Comparison of ENCODE assay signal across 16 cellular contexts in genomic region chr12:27105746-27106536, GRCh38. TPM values are rescaled to one million over a fixed set of nuclear protein-coding genes. Genes with fewer than 3 reads are reported as not detected.
DNase-seq lines count a peak whose midpoint lies in the region; ATAC-seq, FAIRE-seq and TF ChIP-seq lines count a peak whose summit lies in the region.
"Had no signal": no experiment of that assay in that cellular context is flagged by ENCODE, and none has a peak within 500 bp of the region (broad histone marks: within the 10 kb centered on the region; RNA-seq: fewer than 3 reads in every experiment).

No MANE protein-coding gene starts in this region.

- H3K27me3 ChIP-seq in HepG2 (ENCODE audit: control insufficient read depth in 1 of 2, insufficient read depth in 2 of 2, low read length in 2 of 2) (peaks cover 0 to 3% of the 10 kb centered on the region in 2 experiments; a peak in 1 of 5 replicates), right lobe of liver (no peaks in the 10 kb centered on the region), brain microvascular endothelial cell (replicated peaks) (no peaks in the 10 kb centered on the region), mesenchymal stem cell (ENCODE audit: control insufficient read depth in 1 of 2, insufficient read depth in 1 of 2, low read length in 2 of 2) (no peaks in the 10 kb centered on the region)
- H3K27me3 ChIP-seq: BLaER1 treated with 17β-estradiol and CSF1 and Interleukin-3, amounts not matched to agents 10 nM and 100 nM had no signal

- 13% methylated on average over 7 of the region's 7 CpGs for WGBS in HepG2 (ENCODE audit: low lambda C conversion rate)
- 80% methylated on average over 6 of the region's 7 CpGs for WGBS in right lobe of liver (ENCODE audit: insufficient coverage, low coverage, low lambda C conversion rate, missing lambda C conversion rate)
- 86% methylated on average over 5 of the region's 7 CpGs for WGBS in mesenchymal stem cell

- FAIRE-seq in HepG2 (lab: Jason Lieb, UNC) = peak; percentile 21
- no peak for FAIRE-seq in D721Med (lab: Jason Lieb, UNC)

- H3K36me3 ChIP-seq in HepG2 (replicated peaks in 1 of 2; ENCODE audit: control insufficient read depth in 1 of 2, insufficient read depth in 2 of 2, low read length in 2 of 2) (no peaks in the 10 kb centered on the region), right lobe of liver (no peaks in the 10 kb centered on the region), brain microvascular endothelial cell (replicated peaks) (no peaks in the 10 kb centered on the region), mesenchymal stem cell (ENCODE audit: control insufficient read depth in 1 of 2, insufficient read depth in 2 of 2, low read depth in 1 of 2, low read length in 2 of 2) (no peaks in the 10 kb centered on the region)
- H3K36me3 ChIP-seq: BLaER1 treated with 17β-estradiol and CSF1 and Interleukin-3, amounts not matched to agents 10 nM and 100 nM had no signal

- H2BK12ac ChIP-seq in mesenchymal stem cell (ENCODE audit: low read length in 2 of 2) = no peak overlapping the region

- no peak overlapping the region for H3K27ac ChIP-seq in HepG2 (ENCODE audit: extremely low read length, insufficient read depth, low read length)
- no peak overlapping the region for H3K27ac ChIP-seq in right lobe of liver
- H3K27ac ChIP-seq in brain microvascular endothelial cell = no peak overlapping the region
- H3K27ac ChIP-seq in mesenchymal stem cell (ENCODE audit: low read length, poor library complexity, severe bottlenecking) = no peak overlapping the region
- H3K27ac ChIP-seq: BLaER1 treated with 17β-estradiol and CSF1 and Interleukin-3, amounts not matched to agents 10 nM and 100 nM had no signal

- TF ChIP-seq RAD21 in HepG2 (CRISPR knock-in tag; IDR thresholded peaks at IDR 0.05) = no peak

- H2BK120ac ChIP-seq in mesenchymal stem cell (ENCODE audit: low read depth, low read length) = no peak overlapping the region

- H3K4me1 ChIP-seq in HepG2 (ENCODE audit: insufficient read depth, low read length) (peaks cover 14% of the 10 kb centered on the region), right lobe of liver (no peaks in the 10 kb centered on the region), mesenchymal stem cell (ENCODE audit: control insufficient read depth, insufficient read depth, low read depth, low read length) (no peaks in the 10 kb centered on the region)

- no peak overlapping the region for H3K18ac ChIP-seq in mesenchymal stem cell (ENCODE audit: low read depth in 1 of 2, low read length in 2 of 2)

- no peak overlapping the region for H3K4ac ChIP-seq in mesenchymal stem cell (ENCODE audit: low read depth in 1 of 2, low read length in 2 of 2)

- no peak overlapping the region for H3K9ac ChIP-seq in HepG2 (ENCODE audit: insufficient read depth, low read depth, low read length)
- no peak overlapping the region for H3K9ac ChIP-seq in mesenchymal stem cell (ENCODE audit: low read length)
- H3K9ac ChIP-seq: BLaER1 treated with 17β-estradiol and CSF1 and Interleukin-3, amounts not matched to agents 10 nM and 100 nM had no signal

- in situ Hi-C loops in HepG2 (cut with HindIII; ENCODE audit: extremely low pct_ligation_motif_present, low pct_unique_long_range_greater_than_20kb) (no loop called here), brain microvascular endothelial cell (cut with HindIII; ENCODE audit: low pct_ligation_motif_present, low sequenced_read_pairs) (no loop called here)

- CTCF ChIA-PET in HepG2 (lab: Yijun Ruan, JAX; ENCODE audit: low intra/inter-chr PET ratio, low total read pairs) = no interaction called here

- H3K9me3 ChIP-seq in HepG2 (ENCODE audit: low read length) = no peaks in the 10 kb centered on the region
- H3K9me3 ChIP-seq in right lobe of liver = no peaks in the 10 kb centered on the region
- H3K9me3 ChIP-seq in mesenchymal stem cell (ENCODE audit: control insufficient read depth, low read length) = no peaks in the 10 kb centered on the region
- H3K9me3 ChIP-seq: BLaER1 treated with 17β-estradiol and CSF1 and Interleukin-3, amounts not matched to agents 10 nM and 100 nM had no signal

- H3K79me1 ChIP-seq in mesenchymal stem cell (replicated peaks; ENCODE audit: low read length, poor library complexity, severe bottlenecking) = no peaks in the 10 kb centered on the region

- no peak overlapping the region for H3K4me3 ChIP-seq in HepG2 (replicated peaks in 1 of 3; ENCODE audit: insufficient read depth in 1 of 3, low read depth in 2 of 3, low read length in 3 of 3)
- H3K4me3 ChIP-seq in right lobe of liver = no peak overlapping the region
- no peak overlapping the region for H3K4me3 ChIP-seq in brain microvascular endothelial cell (ENCODE audit: low read depth, low read length)
- no peak overlapping the region for H3K4me3 ChIP-seq in mesenchymal stem cell (ENCODE audit: insufficient read depth in 1 of 2, low read depth in 1 of 2, low read length in 2 of 2)
- H3K4me3 ChIP-seq: BLaER1 treated with 17β-estradiol and CSF1 and Interleukin-3, amounts not matched to agents 10 nM and 100 nM; GM23338 had no signal

- no peak overlapping the region for H4K8ac ChIP-seq in mesenchymal stem cell (ENCODE audit: low read length)

- H3K14ac ChIP-seq in mesenchymal stem cell (ENCODE audit: low read length in 2 of 2) = no peak overlapping the region

- TF ChIP-seq POLR2A in HepG2 (IDR thresholded peaks at IDR 0.05; ENCODE audit: insufficient read depth in 1 of 2, low read depth in 2 of 2, low read length in 2 of 2) (no peak), right lobe of liver (IDR thresholded peaks at IDR 0.05) (no peak)

- no peak for TF ChIP-seq CTCF in HepG2 (CRISPR knock-in tag; IDR thresholded peaks at IDR 0.05)
- TF ChIP-seq CTCF in right lobe of liver (IDR thresholded peaks at IDR 0.05) = no peak
- TF ChIP-seq CTCF in brain microvascular endothelial cell (IDR thresholded peaks at IDR 0.05; ENCODE audit: low read depth, low read length, missing control alignments) = no peak
- no peak for TF ChIP-seq CTCF in D721Med (IDR thresholded peaks at IDR 0.05; ENCODE audit: insufficient read depth, missing control alignments)

- BruUV-seq in HepG2 (replicated peaks; lab: Mats Ljungman, UMichigan) = no TSS peak

- intact Hi-C loops in HepG2 (cut with micrococcal nuclease; ENCODE audit: unreplicated experiment) = no loop called here
- intact Hi-C loops in right lobe of liver (cut with DNase I) = no loop called here

- no peaks in the 10 kb centered on the region for H3K79me2 ChIP-seq in HepG2 (ENCODE audit: insufficient read depth, low read length)

- no peak overlapping the region for H2BK5ac ChIP-seq in mesenchymal stem cell (ENCODE audit: low read depth, low read length, poor library complexity, severe bottlenecking)

- H4K91ac ChIP-seq in mesenchymal stem cell (ENCODE audit: low read length) = no peak overlapping the region

- ATAC-seq in HepG2 = peak; percentile 54
- no peak for ATAC-seq in right lobe of liver
- no peak for ATAC-seq in HG03108 (IDR thresholded peaks at IDR 0.05; ENCODE audit: unreplicated experiment)
- ATAC-seq: GM23338 had no signal

- H3K4me2 ChIP-seq in HepG2 (ENCODE audit: low read depth, low read length) (no peak overlapping the region), mesenchymal stem cell (ENCODE audit: low read length, poor library complexity, severe bottlenecking) (no peak overlapping the region)
- H3K4me2 ChIP-seq: BLaER1 treated with 17β-estradiol and CSF1 and Interleukin-3, amounts not matched to agents 10 nM and 100 nM; GM23338 had no signal

- TF ChIP-seq EP300 in HepG2 (IDR thresholded peaks at IDR 0.05; ENCODE audit: low read depth in 2 of 2, low read length in 2 of 2) (peak in 1 of 2 experiments; percentile 14; a peak in 1 of 4 replicates), HepG2 (CRISPR knock-in tag; IDR thresholded peaks at IDR 0.05; ENCODE audit: borderline replicate concordance) (no peak)

- no peaks in the 10 kb centered on the region for H4K20me1 ChIP-seq in HepG2 (ENCODE audit: insufficient read depth, low read length)
- H4K20me1 ChIP-seq: BLaER1 treated with 17β-estradiol and CSF1 and Interleukin-3, amounts not matched to agents 10 nM and 100 nM had no signal

- no peak overlapping the region for H2BK15ac ChIP-seq in mesenchymal stem cell (ENCODE audit: low read depth, poor library complexity, severe bottlenecking)

- H3K23ac ChIP-seq in mesenchymal stem cell (ENCODE audit: low read length in 2 of 2) = no peak overlapping the region

- peak; percentile 51 for DNase-seq in HepG2 (ENCODE audit: low spot score)
- DNase-seq in right lobe of liver = no peak
- peak; percentile 20 for DNase-seq in brain microvascular endothelial cell
- peak; percentile 12 for DNase-seq in mesenchymal stem cell
- DNase-seq in DMS 273 treated with DMSO at 0.1 percent for 48 hours (lab: John Stamatoyannopoulos, UW) = no peak
- no peak for DNase-seq in D721Med (ENCODE audit: insufficient read length, low spot score)
- no peak for DNase-seq in NCI-H1436 (lab: John Stamatoyannopoulos, UW)
- DNase-seq: 8988T; AML-193; CD4-positive, CD25-positive, alpha-beta regulatory T cell; DND-41; H7 had no signal

- H2AFZ ChIP-seq in HepG2 (ENCODE audit: low read length) = no peak overlapping the region
- H2AFZ ChIP-seq in mesenchymal stem cell (ENCODE audit: low read depth, low read length) = no peak overlapping the region
- H2AFZ ChIP-seq: GM23338 had no signal

- POLR2A ChIA-PET in HepG2 (lab: Yijun Ruan, JAX) = no interaction called here

- no peak overlapping the region for H2AK5ac ChIP-seq in mesenchymal stem cell (ENCODE audit: low read length, severe bottlenecking)

RNA-seq across cellular contexts. Expression of gene C12orf71, which starts 23.6 kb away (rescaled TPM):
- total RNA-seq in HepG2 (2016; rRNA removed; fragmentation: Illumina TruSeq; extraction: Trizol) (not detected in 2 replicates), right lobe of liver (not detected)
- not detected in 2 replicates for total RNA-seq in HepG2 (2016; cell fraction: cytosol; rRNA removed; fragmentation: Illumina TruSeq; extraction: Trizol; ENCODE audit: low read depth)
- total RNA-seq in HepG2 (2016; cell fraction: insoluble cytoplasmic fraction; rRNA removed; fragmentation: Illumina TruSeq; extraction: Trizol) = not detected in 2 replicates
- not detected in 2 replicates for total RNA-seq in HepG2 (2016; cell fraction: membrane; rRNA removed; fragmentation: Illumina TruSeq; extraction: Trizol)
- not detected in 2 replicates for total RNA-seq in HepG2 (2016; cell fraction: nucleus; rRNA removed; fragmentation: Illumina TruSeq; extraction: Trizol)
- polyA plus RNA-seq in HepG2 (2011; rRNA removed) = not detected in 2 replicates
- not detected in 2 replicates for polyA plus RNA-seq in HepG2 (2011; cell fraction: cytosol; rRNA removed)
- not detected in 2 replicates for polyA plus RNA-seq in HepG2 (2011; cell fraction: nucleus; rRNA removed)
- not detected in 2 replicates for polyA plus RNA-seq in HepG2 (2012)
- polyA plus RNA-seq in HepG2 (2016; cell fraction: cytosol; fragmentation: Illumina TruSeq; extraction: Trizol; ENCODE audit: low read depth) = not detected in 2 replicates
- polyA plus RNA-seq in HepG2 (2016; cell fraction: insoluble cytoplasmic fraction; fragmentation: Illumina TruSeq; extraction: Trizol; ENCODE audit: low read depth) = not detected in 2 replicates
- not detected in 2 replicates for polyA plus RNA-seq in HepG2 (2016; cell fraction: membrane; fragmentation: Illumina TruSeq; extraction: Trizol; ENCODE audit: low read depth)
- not detected in 2 replicates for polyA plus RNA-seq in HepG2 (2016; cell fraction: nucleus; fragmentation: Illumina TruSeq; extraction: Trizol; ENCODE audit: insufficient read depth, low read depth)
- not detected in 2 replicates for polyA minus RNA-seq in HepG2 (2011; rRNA and poly(A)+ RNA removed; ENCODE audit: low replicate concordance)
- not detected in 2 replicates for polyA minus RNA-seq in HepG2 (2011; cell fraction: cytosol; rRNA and poly(A)+ RNA removed)
- not detected in 2 replicates for polyA minus RNA-seq in HepG2 (2011; cell fraction: nucleus; rRNA and poly(A)+ RNA removed)
- not detected for polyA plus RNA-seq in mesenchymal stem cell (2013, experiment 1 of 2)
- not detected for polyA plus RNA-seq in mesenchymal stem cell (2013, experiment 2 of 2)
- total RNA-seq: CD4-positive, CD25-positive, alpha-beta regulatory T cell; GM23338; H7 had no signal
- polyA plus RNA-seq: CD4-positive, CD25-positive, alpha-beta regulatory T cell; GM23338; IgD-negative memory B cell had no signal

Comparison
In these comparisons a context has a peak if more than half of its experiments do, and no peak if none do; other contexts are left out.
1. DNase-seq: peak in HepG2 (single experiment), brain microvascular endothelial cell (single experiment) and mesenchymal stem cell (single experiment); none in right lobe of liver (0 of 3), DMS 273 treated with DMSO at 0.1 percent for 48 hours (single experiment), D721Med (single experiment) and NCI-H1436 (single experiment).